Comparison of ENCODE assay signal across 2 cellular contexts in the genomic region with DNA sequence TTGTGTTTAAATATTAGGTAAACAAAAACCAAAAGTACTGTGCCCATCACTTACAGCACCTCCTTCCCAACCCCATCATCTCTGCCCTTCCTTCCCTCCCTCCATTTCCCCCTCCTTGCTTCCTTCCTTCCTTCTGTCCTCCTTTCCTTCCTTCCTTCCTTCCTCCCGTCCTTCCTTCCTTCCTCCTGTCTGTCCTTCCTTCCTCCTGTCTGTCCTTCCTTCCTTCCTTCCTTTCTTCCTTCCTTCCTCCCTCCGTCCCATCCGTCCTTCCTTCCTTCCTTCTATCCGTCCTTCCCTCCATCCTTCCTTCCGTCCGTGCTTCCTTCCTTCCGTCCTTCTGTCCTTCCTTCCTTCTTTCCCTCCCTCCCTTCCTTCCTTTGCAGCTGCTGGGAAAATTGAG.
TF ChIP-seq lines count a peak whose summit lies in the region.

No MANE protein-coding gene starts in this region.

TF ChIP-seq in HepG2, 621 proteins besides CTCF, POLR2A, EP300 and RAD21:
- TF ChIP-seq RARA (CRISPR knock-in tag; IDR thresholded peaks at IDR 0.05) (no peak), ZFP37 (CRISPR knock-in tag; IDR thresholded peaks at IDR 0.05; ENCODE audit: borderline replicate concordance) (no peak), IKZF1 (IDR thresholded peaks at IDR 0.05) (0 out of 2 replicates have a peak, but pooled peaks have one; percentile 61), PCBP2 (optimal IDR thresholded peaks at IDR 0.05; ENCODE audit: low read depth, low read length, poor library complexity, severe bottlenecking) (peak; percentile 46)

TF ChIP-seq in H1, 55 proteins besides CTCF, POLR2A, EP300 and RAD21:
- TF ChIP-seq TBP (IDR thresholded peaks at IDR 0.05; ENCODE audit: low read depth, low read length) (no peak), NANOG (IDR thresholded peaks at IDR 0.05; ENCODE audit: insufficient read depth, low read depth, low read length, poor library complexity, severe bottlenecking) (no peak)
